In the genomic region with DNA sequence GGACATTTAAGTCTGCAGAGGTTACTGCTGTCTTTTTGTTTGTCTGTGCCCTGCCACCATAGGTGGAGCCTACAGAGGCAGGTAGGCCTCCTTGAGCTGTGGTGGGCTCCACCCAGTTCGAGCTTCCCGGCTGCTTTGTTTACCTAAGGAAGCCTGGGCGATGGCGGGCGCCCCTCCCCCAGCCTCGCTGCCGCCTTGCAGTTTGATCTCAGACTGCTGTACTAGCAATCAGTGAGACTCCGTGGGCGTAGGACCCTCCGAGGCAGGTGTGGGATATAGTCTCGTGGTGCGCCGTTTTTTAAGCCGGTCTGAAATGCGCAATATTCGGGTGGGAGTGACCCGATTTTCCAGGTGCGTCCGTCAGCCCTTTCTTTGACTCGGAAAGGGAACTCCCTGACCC, we compare ENCODE assay signal across 1 cellular context.
TF ChIP-seq lines count a peak whose summit lies in the region.

No MANE protein-coding gene starts in this region.

TF ChIP-seq in H1, 55 proteins besides CTCF, POLR2A, EP300 and RAD21:
- TF ChIP-seq RBBP5 (IDR thresholded peaks at IDR 0.05; ENCODE audit: borderline replicate concordance, low read depth, low read length) (peak; percentile 50; the same call in 1 of the 2 replicates), YY1 (IDR thresholded peaks at IDR 0.05; ENCODE audit: low read depth, low read length) (peak; percentile 27; the same call in 1 of the 2 replicates), ASH2L (IDR thresholded peaks at IDR 0.05; ENCODE audit: low read length) (peak; percentile 51)
